ENCODE assay signal across 1 cellular context in genomic region chr1:161772397-161772796, GRCh38.
TF ChIP-seq lines count a peak whose summit lies in the region.

No MANE protein-coding gene starts in this region.

TF ChIP-seq in K562, 482 proteins besides CTCF, POLR2A, EP300 and RAD21:
- TF ChIP-seq ZNF280A (IDR thresholded peaks at IDR 0.05; ENCODE audit: low read depth, partially characterized antibody) (no peak), C11orf30 (IDR thresholded peaks at IDR 0.05; ENCODE audit: low read depth) (0 out of 2 replicates have a peak, but pooled peaks have one; percentile 15), ZBTB40 (IDR thresholded peaks at IDR 0.05) (0 out of 2 replicates have a peak, but pooled peaks have one; percentile 14), ZBTB40 (CRISPR knock-in tag; IDR thresholded peaks at IDR 0.05) (no peak), SAFB2 (IDR thresholded peaks at IDR 0.05; ENCODE audit: borderline replicate concordance, low read depth, low read length, severe bottlenecking) (no peak)
